8 cellular contexts compared by ENCODE assay signal in genomic region chr3:48240711-48241491, GRCh38. TPM values are rescaled to one million over a fixed set of nuclear protein-coding genes. Genes with fewer than 3 reads are reported as not detected.
DNase-seq lines count a peak whose midpoint lies in the region; ATAC-seq and TF ChIP-seq lines count a peak whose summit lies in the region.

TSS of gene ZNF589 (plus strand) at chr3:48241104. CDS start at chr3:48241172, 68 bp downstream.

- peaks cover 21% of the 10 kb centered on the region for H3K4me1 ChIP-seq in upper lobe of right lung

- H3K9me2 ChIP-seq in SU-DHL-6 (replicated peaks; ENCODE audit: insufficient read depth, low read length): no peaks in the 10 kb centered on the region

- H2AFZ ChIP-seq in SU-DHL-6 (ENCODE audit: low read depth, low read length, severe bottlenecking): peak within 1 kb of the TSS; percentile 92

- H3K4me3 ChIP-seq in SU-DHL-6 (ENCODE audit: insufficient read depth, low read length, poor library complexity, severe bottlenecking): peak within 1 kb of the TSS; percentile 81
- peak within 1 kb of the TSS; percentile 92 for H3K4me3 ChIP-seq in upper lobe of right lung

- H3K36me3 ChIP-seq in SU-DHL-6 (ENCODE audit: low read length) (no peaks in the 10 kb centered on the region), upper lobe of right lung (no peaks in the 10 kb centered on the region)

- no peaks in the 10 kb centered on the region for H3K9me3 ChIP-seq in SU-DHL-6 (ENCODE audit: insufficient read depth, low read length)
- H3K9me3 ChIP-seq in upper lobe of right lung: no peaks in the 10 kb centered on the region

- H3K27ac ChIP-seq in SU-DHL-6 (ENCODE audit: low read depth, low read length): peak within 1 kb of the TSS; percentile 85
- H3K27ac ChIP-seq in upper lobe of right lung: peak within 1 kb of the TSS; percentile 89

- peak within 1 kb of the TSS; percentile 75 for H3K9ac ChIP-seq in SU-DHL-6 (ENCODE audit: low read length)

- H3K27me3 ChIP-seq in SU-DHL-6 (ENCODE audit: low read length) (no peaks in the 10 kb centered on the region), upper lobe of right lung (no peaks in the 10 kb centered on the region)

- TF ChIP-seq CTCF in GM12872 (IDR thresholded peaks at IDR 0.05; ENCODE audit: insufficient read depth, low read depth, low read length) (peak; percentile 52), SU-DHL-6 (IDR thresholded peaks at IDR 0.05; ENCODE audit: insufficient read depth, low read length, poor library complexity, severe bottlenecking) (peak; percentile 29), upper lobe of right lung (IDR thresholded peaks at IDR 0.05) (peak; percentile 46)

- peaks cover 26% of the 10 kb centered on the region for H3F3A ChIP-seq in SU-DHL-6 (ENCODE audit: insufficient read depth)

- H3K4me2 ChIP-seq in SU-DHL-6 (ENCODE audit: low read depth, low read length, poor library complexity, severe bottlenecking): peak within 1 kb of the TSS; percentile 74

- intact Hi-C loops in cardiac septum (cut with DNase I): no loop called here
- intact Hi-C loops in posterior vena cava (cut with DNase I): no loop called here
- intact Hi-C loops in upper lobe of right lung (cut with DNase I): no loop called here

- DNase-seq in NCI-H1105 (lab: John Stamatoyannopoulos, UW) (peak; percentile 86), cardiac septum (ENCODE audit: low spot score) (peak; percentile 96), posterior vena cava (ENCODE audit: low spot score) (peak; percentile 97), upper lobe of right lung (peak; percentile 99)
- DNase-seq in activated naive CD8-positive, alpha-beta T cell treated with anti-CD3 and anti-CD28 coated beads, Interleukin-2, amount 50 U/mL, for 16 hours (ENCODE audit: low read depth, low spot score): peak; percentile 93

- H3K79me2 ChIP-seq in SU-DHL-6 (ENCODE audit: insufficient read depth, low read length): peaks cover 47% of the 10 kb centered on the region

- ATAC-seq in HG02642 (IDR thresholded peaks at IDR 0.05; ENCODE audit: poor library complexity, unreplicated experiment) (peak; percentile 92), upper lobe of right lung (peak; percentile 98)

- H4K20me1 ChIP-seq in SU-DHL-6 (ENCODE audit: low read depth, low read length): no peaks in the 10 kb centered on the region

RNA-seq across cellular contexts. Expression of gene ZNF589, which starts in this region (rescaled TPM):
- total RNA-seq in cardiac septum: 3.4 TPM
- total RNA-seq in posterior vena cava: 10 to 100 TPM in 1 of 2 donors, 1 to 10 TPM in 1; 8.4 to 11.3 TPM
- total RNA-seq in upper lobe of right lung: 14.6 TPM

Comparison
In these comparisons a context has a peak if more than half of its experiments do, and no peak if none do; other contexts are left out.
1. Peak in every context shown above with its lines: DNase-seq, ATAC-seq, H3K4me3 ChIP-seq and H3K27ac ChIP-seq.